Comparison of ENCODE assay signal across 17 cellular contexts in the genomic region with DNA sequence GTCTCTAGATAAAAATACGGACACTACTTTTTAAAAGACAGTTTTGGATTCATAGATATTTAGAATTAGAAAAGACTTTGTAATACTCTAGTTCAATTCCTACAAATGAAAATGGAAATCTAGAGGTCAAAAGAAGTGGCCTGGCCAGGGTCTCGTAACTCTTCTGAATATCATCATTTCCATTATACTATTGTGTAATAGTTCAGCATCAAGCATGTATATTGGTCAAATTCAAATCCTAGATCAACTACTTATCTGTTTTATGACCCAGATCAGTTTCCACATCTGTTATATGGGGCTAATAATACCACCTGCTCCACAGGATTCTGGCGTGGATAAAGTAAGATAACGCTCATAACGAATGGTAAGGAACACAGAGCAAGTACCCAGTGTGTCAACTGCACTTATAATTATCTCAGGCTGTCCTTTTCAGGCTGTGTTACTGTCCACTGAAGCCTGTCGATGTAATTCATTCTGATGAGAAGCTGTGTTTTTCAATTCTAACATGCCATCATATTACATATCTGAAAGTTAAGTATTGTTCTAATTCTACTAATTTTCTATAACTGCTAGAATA. TPM values are rescaled to one million over a fixed set of nuclear protein-coding genes. Genes with fewer than 3 reads are reported as not detected.
DNase-seq lines count a peak whose midpoint lies in the region; ATAC-seq, FAIRE-seq and TF ChIP-seq lines count a peak whose summit lies in the region.
"Had no signal": no experiment of that assay in that cellular context is flagged by ENCODE, and none has a peak within 500 bp of the region (broad histone marks: within the 10 kb centered on the region; RNA-seq: fewer than 3 reads in every experiment).

No MANE protein-coding gene starts in this region.

- H3K27me3 Mint-ChIP-seq in MCF 10A (ENCODE audit: insufficient read depth, unreplicated experiment) = no peaks in the 10 kb centered on the region

- no peaks in the 10 kb centered on the region for H3K36me3 ChIP-seq in breast epithelium
- H3K36me3 ChIP-seq: BE2C had no signal

- H3K4me1 Mint-ChIP-seq in MCF 10A (ENCODE audit: insufficient read depth, unreplicated experiment) = peaks cover 18% of the 10 kb centered on the region

- DNase-seq in MCF 10A (ENCODE audit: unreplicated experiment) = no peak
- no peak for DNase-seq in breast epithelium (ENCODE audit: low spot score in 2 of 2)
- no peak for DNase-seq in GM12892 (ENCODE audit: insufficient read length)
- DNase-seq in NCI-H146 treated with DMSO at 0.1 percent for 48 hours (lab: John Stamatoyannopoulos, UW; ENCODE audit: unreplicated experiment) = peak; percentile 15
- DNase-seq in dorsolateral prefrontal cortex = no peak
- no peak for DNase-seq in NCI-H1436 treated with DMSO at 0.1 percent for 48 hours (lab: John Stamatoyannopoulos, UW)
- DNase-seq: BE2C, DND-41, NCI-H1092 treated with DMSO at 0.1 percent for 48 hours, NCI-H1694, NCI-H2171, NCI-H446, NCI-H526, SHP77 had no signal

- H3K27ac ChIP-seq in breast epithelium (no peak overlapping the region), dorsolateral prefrontal cortex (peak overlapping the region in 32 of 59 donors; percentile 3 to 65 (median 38))
- H3K27ac ChIP-seq: SK-N-MC had no signal

- CTCF ChIA-PET in MCF 10A (lab: Yijun Ruan, JAX) = interaction anchor here (0.6 kb wide), 1 partner anchor 35 kb away, joined by 4 read pairs; no protein-coding TSS in a partner anchor

- no peak for TF ChIP-seq POLR2A in breast epithelium (IDR thresholded peaks at IDR 0.05)
- no peak for TF ChIP-seq POLR2A in GM12892 (IDR thresholded peaks at IDR 0.05; ENCODE audit: low read depth, low read length)

- ATAC-seq in GM18873 (IDR thresholded peaks at IDR 0.05; ENCODE audit: low FRiP score, unreplicated experiment) (no peak), GM19463 (IDR thresholded peaks at IDR 0.05; ENCODE audit: unreplicated experiment) (no peak)

- TSS peak; percentile 12 for BruUV-seq in MCF 10A (replicated peaks; lab: Mats Ljungman, UMichigan)

- H3K4me3 ChIP-seq in breast epithelium (no peak overlapping the region), dorsolateral prefrontal cortex (peak overlapping the region in 3 of 59 donors; percentile 3)
- H3K4me3 ChIP-seq: SK-N-MC had no signal

- no peaks in the 10 kb centered on the region for H3K9me3 ChIP-seq in breast epithelium
- H3K9me3 ChIP-seq: BE2C had no signal

- no peaks in the 10 kb centered on the region for H3K9me3 Mint-ChIP-seq in MCF 10A (ENCODE audit: unreplicated experiment)

- no peaks in the 10 kb centered on the region for H3K4me1 ChIP-seq in breast epithelium
- H3K4me1 ChIP-seq: BE2C had no signal

- H3K4me3 Mint-ChIP-seq in MCF 10A (ENCODE audit: unreplicated experiment) = no peak overlapping the region

- intact Hi-C loops in MCF 10A (cut with micrococcal nuclease) (no loop called here), breast epithelium (cut with DNase I; ENCODE audit: low total_unique reads) (no loop called here), dorsolateral prefrontal cortex (cut with DNase I) (no loop called here)

- no peak overlapping the region for H3K27ac Mint-ChIP-seq in MCF 10A (ENCODE audit: low read depth, unreplicated experiment)

- peak; percentile 73 for FAIRE-seq in GM12892 (lab: Jason Lieb, UNC)

- H3K27me3 ChIP-seq in breast epithelium (no peaks in the 10 kb centered on the region), dorsolateral prefrontal cortex (no peaks in the 10 kb centered on the region)
- H3K27me3 ChIP-seq: BE2C had no signal

- POLR2A ChIA-PET in MCF 10A (lab: Yijun Ruan, JAX) = no interaction called here

- TF ChIP-seq CTCF in MCF 10A (IDR thresholded peaks at IDR 0.05; ENCODE audit: unreplicated experiment) (no peak), breast epithelium (IDR thresholded peaks at IDR 0.05) (no peak), dorsolateral prefrontal cortex (IDR thresholded peaks at IDR 0.05 in 54 of 56, conservative IDR thresholded peaks at IDR 0.05 in 2 of 56; ENCODE audit: low read depth in 1 of 56, partially characterized antibody in 56 of 56) (no peak)

- H3K36me3 Mint-ChIP-seq in MCF 10A (ENCODE audit: insufficient read depth, unreplicated experiment) = peaks cover 11% of the 10 kb centered on the region

RNA-seq across cellular contexts. Expression of gene ARHGAP21, which starts 54.3 kb away (rescaled TPM):
- 75.4 and 85.1 TPM in 2 replicates for total RNA-seq in MCF 10A (2022)
- 100 to 1,000 TPM in 2 of 3 donors, 10 to 100 TPM in 1; 67.5 to 203 (median 105) TPM for total RNA-seq in breast epithelium
- polyA plus RNA-seq in GM12892 (2012; ENCODE audit: missing spikeins) = 13.6 TPM
- total RNA-seq in dorsolateral prefrontal cortex = 100 to 1,000 TPM; 325 to 877 (median 454) TPM

Comparison
In these comparisons a context has a peak if more than half of its experiments do, and no peak if none do; other contexts are left out.
1. H3K27ac ChIP-seq: peak in dorsolateral prefrontal cortex (32 of 59); none in breast epithelium (0 of 2).